In genomic region chr7:157844611-157845010, GRCh38 we compare ENCODE assay signal across 2 cellular contexts.
TF ChIP-seq lines count a peak whose summit lies in the region.

No MANE protein-coding gene starts in this region.

TF ChIP-seq in HCT116, 20 proteins besides CTCF, POLR2A, EP300 and RAD21:
- TF ChIP-seq MAX (IDR thresholded peaks at IDR 0.05): no peak
- no peak for TF ChIP-seq EZH2 (IDR thresholded peaks at IDR 0.05)
- TF ChIP-seq, protein P1, sequence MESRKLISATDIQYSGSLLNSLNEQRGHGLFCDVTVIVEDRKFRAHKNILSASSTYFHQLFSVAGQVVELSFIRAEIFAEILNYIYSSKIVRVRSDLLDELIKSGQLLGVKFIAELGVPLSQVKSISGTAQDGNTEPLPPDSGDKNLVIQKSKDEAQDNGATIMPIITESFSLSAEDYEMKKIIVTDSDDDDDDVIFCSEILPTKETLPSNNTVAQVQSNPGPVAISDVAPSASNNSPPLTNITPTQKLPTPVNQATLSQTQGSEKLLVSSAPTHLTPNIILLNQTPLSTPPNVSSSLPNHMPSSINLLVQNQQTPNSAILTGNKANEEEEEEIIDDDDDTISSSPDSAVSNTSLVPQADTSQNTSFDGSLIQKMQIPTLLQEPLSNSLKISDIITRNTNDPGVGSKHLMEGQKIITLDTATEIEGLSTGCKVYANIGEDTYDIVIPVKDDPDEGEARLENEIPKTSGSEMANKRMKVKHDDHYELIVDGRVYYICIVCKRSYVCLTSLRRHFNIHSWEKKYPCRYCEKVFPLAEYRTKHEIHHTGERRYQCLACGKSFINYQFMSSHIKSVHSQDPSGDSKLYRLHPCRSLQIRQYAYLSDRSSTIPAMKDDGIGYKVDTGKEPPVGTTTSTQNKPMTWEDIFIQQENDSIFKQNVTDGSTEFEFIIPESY (IDR thresholded peaks at IDR 0.05; ENCODE audit: extremely low read depth, insufficient replicate concordance, low read length): no peak
- no peak for TF ChIP-seq SRF (IDR thresholded peaks at IDR 0.05; ENCODE audit: low read depth)
- no peak for TF ChIP-seq POLR2AphosphoS5 (IDR thresholded peaks at IDR 0.05; ENCODE audit: low read depth, low read length)
- TF ChIP-seq CBX3 (IDR thresholded peaks at IDR 0.05; ENCODE audit: low read depth): no peak
- TF ChIP-seq SIN3A (IDR thresholded peaks at IDR 0.05; ENCODE audit: low read depth): no peak
- no peak for TF ChIP-seq FOSL1 (IDR thresholded peaks at IDR 0.05; ENCODE audit: low read depth)
- TF ChIP-seq SP1 (IDR thresholded peaks at IDR 0.05; ENCODE audit: low read depth): no peak
- TF ChIP-seq, protein P2, sequence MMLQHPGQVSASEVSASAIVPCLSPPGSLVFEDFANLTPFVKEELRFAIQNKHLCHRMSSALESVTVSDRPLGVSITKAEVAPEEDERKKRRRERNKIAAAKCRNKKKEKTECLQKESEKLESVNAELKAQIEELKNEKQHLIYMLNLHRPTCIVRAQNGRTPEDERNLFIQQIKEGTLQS (IDR thresholded peaks at IDR 0.05): no peak
- no peak for TF ChIP-seq YY1 (IDR thresholded peaks at IDR 0.05; ENCODE audit: extremely low read depth, insufficient replicate concordance, low read depth, low read length)
- no peak for TF ChIP-seq ZNF274 (IDR thresholded peaks at IDR 0.05; ENCODE audit: low read depth, low read length)
- no peak for TF ChIP-seq EZH2phosphoT487 (IDR thresholded peaks at IDR 0.05; ENCODE audit: borderline replicate concordance)

TF ChIP-seq in H1, 55 proteins besides CTCF, POLR2A, EP300 and RAD21:
- no peak for TF ChIP-seq SUZ12 (IDR thresholded peaks at IDR 0.05; ENCODE audit: low read length)
- no peak for TF ChIP-seq ASH2L (IDR thresholded peaks at IDR 0.05; ENCODE audit: low read length)
- no peak for TF ChIP-seq SIX5 (IDR thresholded peaks at IDR 0.05; ENCODE audit: low read depth, low read length)
- no peak for TF ChIP-seq JUND (IDR thresholded peaks at IDR 0.05; ENCODE audit: low read length)
- no peak for TF ChIP-seq PHF8 (conservative IDR thresholded peaks at IDR 0.05; ENCODE audit: low read depth, low read length)
- no peak for TF ChIP-seq NRF1 (IDR thresholded peaks at IDR 0.05; ENCODE audit: low read depth, low read length)
- no peak for TF ChIP-seq POLR2AphosphoS5 (IDR thresholded peaks at IDR 0.05; ENCODE audit: low read depth, low read length)
- no peak for TF ChIP-seq TBP (IDR thresholded peaks at IDR 0.05; ENCODE audit: low read depth, low read length)
- TF ChIP-seq CREB1 (IDR thresholded peaks at IDR 0.05): no peak
- no peak for TF ChIP-seq USF2 (IDR thresholded peaks at IDR 0.05; ENCODE audit: low read length)
- TF ChIP-seq, protein P3, sequence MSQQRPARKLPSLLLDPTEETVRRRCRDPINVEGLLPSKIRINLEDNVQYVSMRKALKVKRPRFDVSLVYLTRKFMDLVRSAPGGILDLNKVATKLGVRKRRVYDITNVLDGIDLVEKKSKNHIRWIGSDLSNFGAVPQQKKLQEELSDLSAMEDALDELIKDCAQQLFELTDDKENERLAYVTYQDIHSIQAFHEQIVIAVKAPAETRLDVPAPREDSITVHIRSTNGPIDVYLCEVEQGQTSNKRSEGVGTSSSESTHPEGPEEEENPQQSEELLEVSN (IDR thresholded peaks at IDR 0.05): no peak
- TF ChIP-seq, protein P4, sequence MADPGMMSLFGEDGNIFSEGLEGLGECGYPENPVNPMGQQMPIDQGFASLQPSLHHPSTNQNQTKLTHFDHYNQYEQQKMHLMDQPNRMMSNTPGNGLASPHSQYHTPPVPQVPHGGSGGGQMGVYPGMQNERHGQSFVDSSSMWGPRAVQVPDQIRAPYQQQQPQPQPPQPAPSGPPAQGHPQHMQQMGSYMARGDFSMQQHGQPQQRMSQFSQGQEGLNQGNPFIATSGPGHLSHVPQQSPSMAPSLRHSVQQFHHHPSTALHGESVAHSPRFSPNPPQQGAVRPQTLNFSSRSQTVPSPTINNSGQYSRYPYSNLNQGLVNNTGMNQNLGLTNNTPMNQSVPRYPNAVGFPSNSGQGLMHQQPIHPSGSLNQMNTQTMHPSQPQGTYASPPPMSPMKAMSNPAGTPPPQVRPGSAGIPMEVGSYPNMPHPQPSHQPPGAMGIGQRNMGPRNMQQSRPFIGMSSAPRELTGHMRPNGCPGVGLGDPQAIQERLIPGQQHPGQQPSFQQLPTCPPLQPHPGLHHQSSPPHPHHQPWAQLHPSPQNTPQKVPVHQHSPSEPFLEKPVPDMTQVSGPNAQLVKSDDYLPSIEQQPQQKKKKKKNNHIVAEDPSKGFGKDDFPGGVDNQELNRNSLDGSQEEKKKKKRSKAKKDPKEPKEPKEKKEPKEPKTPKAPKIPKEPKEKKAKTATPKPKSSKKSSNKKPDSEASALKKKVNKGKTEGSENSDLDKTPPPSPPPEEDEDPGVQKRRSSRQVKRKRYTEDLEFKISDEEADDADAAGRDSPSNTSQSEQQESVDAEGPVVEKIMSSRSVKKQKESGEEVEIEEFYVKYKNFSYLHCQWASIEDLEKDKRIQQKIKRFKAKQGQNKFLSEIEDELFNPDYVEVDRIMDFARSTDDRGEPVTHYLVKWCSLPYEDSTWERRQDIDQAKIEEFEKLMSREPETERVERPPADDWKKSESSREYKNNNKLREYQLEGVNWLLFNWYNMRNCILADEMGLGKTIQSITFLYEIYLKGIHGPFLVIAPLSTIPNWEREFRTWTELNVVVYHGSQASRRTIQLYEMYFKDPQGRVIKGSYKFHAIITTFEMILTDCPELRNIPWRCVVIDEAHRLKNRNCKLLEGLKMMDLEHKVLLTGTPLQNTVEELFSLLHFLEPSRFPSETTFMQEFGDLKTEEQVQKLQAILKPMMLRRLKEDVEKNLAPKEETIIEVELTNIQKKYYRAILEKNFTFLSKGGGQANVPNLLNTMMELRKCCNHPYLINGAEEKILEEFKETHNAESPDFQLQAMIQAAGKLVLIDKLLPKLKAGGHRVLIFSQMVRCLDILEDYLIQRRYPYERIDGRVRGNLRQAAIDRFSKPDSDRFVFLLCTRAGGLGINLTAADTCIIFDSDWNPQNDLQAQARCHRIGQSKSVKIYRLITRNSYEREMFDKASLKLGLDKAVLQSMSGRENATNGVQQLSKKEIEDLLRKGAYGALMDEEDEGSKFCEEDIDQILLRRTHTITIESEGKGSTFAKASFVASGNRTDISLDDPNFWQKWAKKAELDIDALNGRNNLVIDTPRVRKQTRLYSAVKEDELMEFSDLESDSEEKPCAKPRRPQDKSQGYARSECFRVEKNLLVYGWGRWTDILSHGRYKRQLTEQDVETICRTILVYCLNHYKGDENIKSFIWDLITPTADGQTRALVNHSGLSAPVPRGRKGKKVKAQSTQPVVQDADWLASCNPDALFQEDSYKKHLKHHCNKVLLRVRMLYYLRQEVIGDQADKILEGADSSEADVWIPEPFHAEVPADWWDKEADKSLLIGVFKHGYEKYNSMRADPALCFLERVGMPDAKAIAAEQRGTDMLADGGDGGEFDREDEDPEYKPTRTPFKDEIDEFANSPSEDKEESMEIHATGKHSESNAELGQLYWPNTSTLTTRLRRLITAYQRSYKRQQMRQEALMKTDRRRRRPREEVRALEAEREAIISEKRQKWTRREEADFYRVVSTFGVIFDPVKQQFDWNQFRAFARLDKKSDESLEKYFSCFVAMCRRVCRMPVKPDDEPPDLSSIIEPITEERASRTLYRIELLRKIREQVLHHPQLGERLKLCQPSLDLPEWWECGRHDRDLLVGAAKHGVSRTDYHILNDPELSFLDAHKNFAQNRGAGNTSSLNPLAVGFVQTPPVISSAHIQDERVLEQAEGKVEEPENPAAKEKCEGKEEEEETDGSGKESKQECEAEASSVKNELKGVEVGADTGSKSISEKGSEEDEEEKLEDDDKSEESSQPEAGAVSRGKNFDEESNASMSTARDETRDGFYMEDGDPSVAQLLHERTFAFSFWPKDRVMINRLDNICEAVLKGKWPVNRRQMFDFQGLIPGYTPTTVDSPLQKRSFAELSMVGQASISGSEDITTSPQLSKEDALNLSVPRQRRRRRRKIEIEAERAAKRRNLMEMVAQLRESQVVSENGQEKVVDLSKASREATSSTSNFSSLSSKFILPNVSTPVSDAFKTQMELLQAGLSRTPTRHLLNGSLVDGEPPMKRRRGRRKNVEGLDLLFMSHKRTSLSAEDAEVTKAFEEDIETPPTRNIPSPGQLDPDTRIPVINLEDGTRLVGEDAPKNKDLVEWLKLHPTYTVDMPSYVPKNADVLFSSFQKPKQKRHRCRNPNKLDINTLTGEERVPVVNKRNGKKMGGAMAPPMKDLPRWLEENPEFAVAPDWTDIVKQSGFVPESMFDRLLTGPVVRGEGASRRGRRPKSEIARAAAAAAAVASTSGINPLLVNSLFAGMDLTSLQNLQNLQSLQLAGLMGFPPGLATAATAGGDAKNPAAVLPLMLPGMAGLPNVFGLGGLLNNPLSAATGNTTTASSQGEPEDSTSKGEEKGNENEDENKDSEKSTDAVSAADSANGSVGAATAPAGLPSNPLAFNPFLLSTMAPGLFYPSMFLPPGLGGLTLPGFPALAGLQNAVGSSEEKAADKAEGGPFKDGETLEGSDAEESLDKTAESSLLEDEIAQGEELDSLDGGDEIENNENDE (IDR thresholded peaks at IDR 0.05; ENCODE audit: insufficient replicate concordance, low read length): no peak
- no peak for TF ChIP-seq KDM4A (IDR thresholded peaks at IDR 0.05; ENCODE audit: low read depth, low read length, severe bottlenecking)
- TF ChIP-seq FOSL1 (IDR thresholded peaks at IDR 0.05; ENCODE audit: insufficient read depth, low read depth, low read length): no peak
- TF ChIP-seq BRCA1 (IDR thresholded peaks at IDR 0.05; ENCODE audit: low read depth, low read length): no peak
- TF ChIP-seq HDAC2 (IDR thresholded peaks at IDR 0.05; ENCODE audit: borderline replicate concordance in 1 of 2, low read depth in 2 of 2, low read length in 2 of 2): no peak
- no peak for TF ChIP-seq SP4 (IDR thresholded peaks at IDR 0.05; ENCODE audit: low read length)
